Comparison of ENCODE assay signal across 12 cellular contexts in genomic region chr20:57441510-57442154, GRCh38. TPM values are rescaled to one million over a fixed set of nuclear protein-coding genes. Genes with fewer than 3 reads are reported as not detected.
DNase-seq lines count a peak whose midpoint lies in the region; ATAC-seq and TF ChIP-seq lines count a peak whose summit lies in the region.
"Had no signal": no experiment of that assay in that cellular context is flagged by ENCODE, and none has a peak within 500 bp of the region (broad histone marks: within the 10 kb centered on the region; RNA-seq: fewer than 3 reads in every experiment).

No MANE protein-coding gene starts in this region.

- TF ChIP-seq CTCF in cardiac muscle cell (IDR thresholded peaks at IDR 0.05; ENCODE audit: low read depth, low read length) (no peak), left lung (IDR thresholded peaks at IDR 0.05) (no peak)

- H3K4me1 Mint-ChIP-seq in activated T-helper 2 cell treated with anti-CD3 and anti-CD28 coated beads, Interferon-gamma antibody, Interleukin-2, Interleukin-4, amounts not matched to agents 10 μg/mL and 5 μg/mL and 100 μg/mL, durations not matched to agents 14 hours and 24 hours and 36 hours (ENCODE audit: low read depth) = no peaks in the 10 kb centered on the region

- H3K4me3 Mint-ChIP-seq in activated T-helper 2 cell treated with anti-CD3 and anti-CD28 coated beads, Interferon-gamma antibody, Interleukin-2, Interleukin-4, amounts not matched to agents 10 μg/mL and 5 μg/mL and 100 μg/mL, durations not matched to agents 14 hours and 24 hours and 36 hours (ENCODE audit: low read depth) = no peak overlapping the region

- intact Hi-C loops in left ventricle myocardium superior (cut with micrococcal nuclease) (no loop called here), left lung (cut with DNase I) (no loop called here), sciatic nerve (cut with DNase I) (no loop called here)
- intact Hi-C loops in activated T-helper 2 cell treated with anti-CD3 and anti-CD28 coated beads, Interferon-gamma antibody, Interleukin-2, Interleukin-4, amounts not matched to agents 10 μg/mL and 5 μg/mL and 100 μg/mL, durations not matched to agents 14 hours and 24 hours and 36 hours (cut with micrococcal nuclease) = no loop called here

- H3K27ac Mint-ChIP-seq in activated T-helper 2 cell treated with anti-CD3 and anti-CD28 coated beads, Interferon-gamma antibody, Interleukin-2, Interleukin-4, amounts not matched to agents 10 μg/mL and 5 μg/mL and 100 μg/mL, durations not matched to agents 14 hours and 24 hours and 36 hours = no peak overlapping the region

- H3K27me3 Mint-ChIP-seq in activated T-helper 2 cell treated with anti-CD3 and anti-CD28 coated beads, Interferon-gamma antibody, Interleukin-2, Interleukin-4, amounts not matched to agents 10 μg/mL and 5 μg/mL and 100 μg/mL, durations not matched to agents 14 hours and 24 hours and 36 hours (ENCODE audit: low read depth) = peaks cover 8% of the 10 kb centered on the region

- no peaks in the 10 kb centered on the region for H3K36me3 Mint-ChIP-seq in activated T-helper 2 cell treated with anti-CD3 and anti-CD28 coated beads, Interferon-gamma antibody, Interleukin-2, Interleukin-4, amounts not matched to agents 10 μg/mL and 5 μg/mL and 100 μg/mL, durations not matched to agents 14 hours and 24 hours and 36 hours (ENCODE audit: low read depth)

- ATAC-seq in left ventricle myocardium superior (no peak), left lung (no peak), sciatic nerve (peak; percentile 2), GM21381 (IDR thresholded peaks at IDR 0.05; ENCODE audit: unreplicated experiment) (no peak), HG03469 (IDR thresholded peaks at IDR 0.05; ENCODE audit: unreplicated experiment) (no peak)

- H3K9me3 Mint-ChIP-seq in activated T-helper 2 cell treated with anti-CD3 and anti-CD28 coated beads, Interferon-gamma antibody, Interleukin-2, Interleukin-4, amounts not matched to agents 10 μg/mL and 5 μg/mL and 100 μg/mL, durations not matched to agents 14 hours and 24 hours and 36 hours = no peaks in the 10 kb centered on the region

- no peak for DNase-seq in cardiac muscle cell (ENCODE audit: low read depth in 1 of 2, low spot score in 1 of 2)
- no peak for DNase-seq in left ventricle myocardium superior
- DNase-seq in left lung = peak in 1 of 2 donors; percentile 42
- DNase-seq in sciatic nerve (ENCODE audit: low spot score) = no peak
- DNase-seq in erythroblast (lab: John Stamatoyannopoulos, UW) = no peak
- DNase-seq in activated T-helper 2 cell treated with anti-CD3 and anti-CD28 coated beads, Interferon-gamma antibody, Interleukin-2, Interleukin-4, amounts not matched to agents 10 μg/mL and 5 μg/mL and 100 μg/mL, durations not matched to agents 14 hours and 24 hours and 36 hours (ENCODE audit: low spot score) = no peak
- DNase-seq: ACHN; activated CD4-positive, alpha-beta T cell treated with anti-CD3 and anti-CD28 coated beads, Interleukin-2, amount 50 U/mL, for 48 hours; activated gamma-delta T cell; T-helper 1 cell had no signal

- H3K27ac ChIP-seq in cardiac muscle cell (peak overlapping the region; percentile 100), left lung (peak overlapping the region; percentile 39 to 69)

- H3K36me3 ChIP-seq in cardiac muscle cell = peaks cover 5% of the 10 kb centered on the region
- no peaks in the 10 kb centered on the region for H3K36me3 ChIP-seq in left lung

- no peak overlapping the region for H3K4me3 ChIP-seq in cardiac muscle cell
- no peak overlapping the region for H3K4me3 ChIP-seq in left lung

- peaks cover 74% of the 10 kb centered on the region for H3K4me1 ChIP-seq in cardiac muscle cell (ENCODE audit: low read depth)
- peaks cover 11 to 40% of the 10 kb centered on the region in 2 donors for H3K4me1 ChIP-seq in left lung

- H3K27me3 ChIP-seq in cardiac muscle cell = no peaks in the 10 kb centered on the region
- no peaks in the 10 kb centered on the region for H3K27me3 ChIP-seq in left lung

- H3K9me3 ChIP-seq in cardiac muscle cell (ENCODE audit: low read depth) = no peaks in the 10 kb centered on the region
- H3K9me3 ChIP-seq in left lung = no peaks in the 10 kb centered on the region

- no peak for TF ChIP-seq POLR2A in erythroblast (IDR thresholded peaks at IDR 0.05; ENCODE audit: low read length)

RNA-seq across cellular contexts. Expression of gene RBM38, which starts 50.4 kb away (rescaled TPM):
- 420 and 625 TPM in 2 replicates for total RNA-seq in cardiac muscle cell
- 404 and 626 TPM in 2 replicates for polyA plus RNA-seq in cardiac muscle cell
- 89.3 TPM for total RNA-seq in left ventricle myocardium superior
- total RNA-seq in left lung = 10 to 100 TPM; 17.6 to 20.0 TPM
- total RNA-seq in sciatic nerve = 28.1 TPM
- total RNA-seq in activated T-helper 2 cell treated with anti-CD3 and anti-CD28 coated beads, Interferon-gamma antibody, Interleukin-2, Interleukin-4, amounts not matched to agents 10 μg/mL and 5 μg/mL and 100 μg/mL, durations not matched to agents 14 hours and 24 hours and 36 hours = 88.9 and 89.5 TPM in 2 replicates
